ENCODE assay signal across 26 cellular contexts in the genomic region with DNA sequence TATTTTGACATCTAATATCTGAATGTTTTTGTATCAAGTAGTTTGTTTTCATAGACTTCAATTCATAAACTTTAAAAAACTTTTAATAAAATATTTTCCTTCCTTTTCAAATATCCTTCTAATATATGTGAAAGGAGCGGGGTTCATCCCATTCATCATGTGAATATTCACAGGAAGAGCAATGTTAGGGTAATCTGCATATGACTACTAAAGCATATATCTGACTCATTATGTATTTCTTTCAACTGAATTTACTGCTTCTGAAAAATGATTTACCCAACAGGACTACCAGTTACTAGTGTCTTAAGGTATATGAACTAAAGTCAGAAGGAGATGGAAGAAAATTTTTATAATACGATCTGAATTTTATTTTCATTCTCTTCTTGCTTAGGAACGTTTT.
"Had no signal": no experiment of that assay in that cellular context is flagged by ENCODE, and none has a peak within 500 bp of the region (broad histone marks: within the 10 kb centered on the region; RNA-seq: fewer than 3 reads in every experiment).

No MANE protein-coding gene starts in this region.

- H3K9me3 ChIP-seq: body of pancreas, colonic mucosa, esophagus squamous epithelium had no signal

- DNase-seq: activated CD4-positive, alpha-beta memory T cell treated with anti-CD3 and anti-CD28 coated beads for 36 hours; activated CD4-positive, alpha-beta T cell treated with anti-CD3 and anti-CD28 coated beads for 36 hours; activated CD4-positive, alpha-beta T cell treated with anti-CD3 and anti-CD28 coated beads, Interleukin-2, amount 10 ng/mL, durations not matched to agents 24 days and 14 days; activated CD4-positive, CD25-positive, alpha-beta regulatory T cell; activated CD4-positive, CD25-positive, alpha-beta regulatory T cell treated with anti-CD3 and anti-CD28 coated beads, Interleukin-2, amount 50 U/mL, for 72 hours; activated CD8-positive, alpha-beta memory T cell treated with anti-CD3 and anti-CD28 coated beads, Interleukin-2, amount 10 ng/mL, durations not matched to agents 7 days and 5 days; activated CD8-positive, alpha-beta memory T cell treated with anti-CD3 and anti-CD28 coated beads, Interleukin-2, amount 50 U/mL, for 4 hours; activated CD8-positive, alpha-beta T cell treated with anti-CD3 and anti-CD28 coated beads, Interleukin-2, amount 10 ng/mL, durations not matched to agents 7 days and 5 days; activated effector memory CD4-positive, alpha-beta T cell treated with anti-CD3 and anti-CD28 coated beads, Interleukin-2, amount 50 U/mL, for 16 hours; activated naive CD4-positive, alpha-beta T cell treated with anti-CD3 and anti-CD28 coated beads for 36 hours; activated naive CD8-positive, alpha-beta T cell treated with anti-CD3 and anti-CD28 coated beads for 36 hours; activated naive CD8-positive, alpha-beta T cell treated with anti-CD3 and anti-CD28 coated beads, Interleukin-2, amount 50 U/mL, for 24 hours; activated T-cell treated with anti-CD3 and anti-CD28 coated beads, Interleukin-2, amount 50 U/mL, for 1 hour; activated T-cell treated with anti-CD3 and anti-CD28 coated beads, Interleukin-2, amount 50 U/mL, for 48 hours; adrenal gland; amygdala; aorta; body of pancreas; central memory CD4-positive, alpha-beta T cell; cerebellar nuclear complex; colonic mucosa; effector CD8-positive, alpha-beta T cell; esophagus squamous epithelium; head of caudate nucleus; T-helper 2 cell had no signal

- ATAC-seq: activated CD4-positive, alpha-beta T cell treated with anti-CD3 and anti-CD28 coated beads for 36 hours; activated CD8-positive, alpha-beta memory T cell treated with anti-CD3 and anti-CD28 coated beads, Interleukin-2, amount 10 ng/mL, durations not matched to agents 7 days and 5 days; activated CD8-positive, alpha-beta T cell treated with anti-CD3 and anti-CD28 coated beads, Interleukin-2, amount 10 ng/mL, durations not matched to agents 7 days and 5 days; activated naive CD8-positive, alpha-beta T cell treated with anti-CD3 and anti-CD28 coated beads, Interleukin-2, amount 50 U/mL, for 24 hours; body of pancreas had no signal

- H3K27ac ChIP-seq: adrenal gland, body of pancreas, cardiac muscle cell, colonic mucosa, esophagus squamous epithelium had no signal

- H3K4me3 ChIP-seq: adrenal gland, body of pancreas, cardiac muscle cell, colonic mucosa, esophagus squamous epithelium had no signal

- H3K36me3 ChIP-seq: adrenal gland, colonic mucosa had no signal

- H3K4me1 ChIP-seq: adrenal gland, body of pancreas, colonic mucosa, esophagus squamous epithelium had no signal

- H3K27me3 ChIP-seq: adrenal gland, body of pancreas, cardiac muscle cell, colonic mucosa, esophagus squamous epithelium had no signal
